ENCODE assay signal across 8 cellular contexts in the genomic region with DNA sequence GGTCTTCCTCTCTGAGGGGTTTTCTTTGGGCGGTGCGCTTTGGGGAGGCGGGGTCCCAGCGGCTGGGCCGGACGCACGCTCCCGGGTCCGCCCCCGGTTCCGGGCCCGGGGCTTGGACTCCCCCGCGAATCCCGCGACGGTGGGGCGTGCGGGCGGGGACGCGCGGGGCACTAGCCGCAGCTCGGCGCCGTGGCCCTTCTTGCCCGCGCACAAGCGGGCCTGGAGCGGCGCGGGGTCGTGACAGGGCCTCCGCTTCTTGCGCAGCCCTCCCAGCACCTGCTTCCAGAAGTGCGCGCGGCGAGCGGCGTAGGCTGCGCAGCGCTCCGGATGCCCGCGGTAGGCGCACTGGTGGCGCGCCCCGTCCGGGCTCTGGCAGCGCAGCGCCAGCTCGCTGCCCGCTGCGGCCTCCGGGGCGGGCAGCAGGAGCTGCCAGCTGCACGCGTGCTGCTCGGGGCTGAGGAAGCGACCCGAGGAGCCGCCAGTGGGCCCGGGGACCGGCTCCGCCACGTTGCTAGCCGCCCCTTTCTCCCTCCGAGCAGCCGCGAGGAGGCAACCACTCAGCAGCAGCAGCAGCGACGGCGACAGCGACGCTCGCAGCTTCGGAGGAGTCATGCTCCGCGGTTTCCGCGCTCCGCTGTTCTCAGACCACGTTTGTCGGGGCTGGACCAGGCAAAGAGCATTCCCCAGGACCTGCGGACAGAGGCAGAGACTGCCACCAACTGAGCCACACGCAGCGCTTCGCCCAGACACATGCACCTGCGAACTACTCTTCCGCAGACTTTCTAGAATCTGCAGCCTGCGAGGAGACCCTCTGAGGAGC. TPM values are rescaled to one million over a fixed set of nuclear protein-coding genes. Genes with fewer than 3 reads are reported as not detected.
DNase-seq lines count a peak whose midpoint lies in the region; ATAC-seq, FAIRE-seq and TF ChIP-seq lines count a peak whose summit lies in the region.

No MANE protein-coding gene starts in this region.

- H2BK5ac ChIP-seq in H9 (ENCODE audit: insufficient read length, low read length), result no peak overlapping the region

- H4K20me1 ChIP-seq in H9 (ENCODE audit: control insufficient read depth, insufficient read depth, insufficient read length), result no peaks in the 10 kb centered on the region

- H3K36me3 ChIP-seq in GM06990 (ENCODE audit: control insufficient read depth, insufficient read depth, low read length) (no peaks in the 10 kb centered on the region), pancreas (no peaks in the 10 kb centered on the region)

- H2BK12ac ChIP-seq in H9 (ENCODE audit: insufficient read length, low read depth, low read length), result no peak overlapping the region

- H3K4me1 ChIP-seq in H9 (ENCODE audit: insufficient read depth, low read length) (no peaks in the 10 kb centered on the region), pancreas (peaks cover 0 to 5% (median 4%) of the 10 kb centered on the region in 3 donors)

- no peak overlapping the region for H2BK15ac ChIP-seq in H9 (ENCODE audit: low read depth, low read length)

- peaks cover 24 to 35% of the 10 kb centered on the region in 2 experiments for H3K4me1 Mint-ChIP-seq in H9
- H3K4me1 Mint-ChIP-seq in type B pancreatic cell (ENCODE audit: unreplicated experiment), result peaks cover 6% of the 10 kb centered on the region

- H4K91ac ChIP-seq in H9 (ENCODE audit: insufficient read length, low read depth, low read length), result no peak overlapping the region

- peak overlapping the region; percentile 2 for H3K18ac ChIP-seq in H9 (ENCODE audit: insufficient read length, low read depth, low read length)

- no peaks in the 10 kb centered on the region for H3K27me3 ChIP-seq in GM06990 (replicated peaks; ENCODE audit: control insufficient read depth, insufficient read depth, low read length)
- H3K27me3 ChIP-seq in H9 (ENCODE audit: insufficient read depth, low read length), result no peaks in the 10 kb centered on the region
- H3K27me3 ChIP-seq in pancreas, result peaks cover 0 to 7% (median 0%) of the 10 kb centered on the region in 4 donors

- no peak overlapping the region for H2BK120ac ChIP-seq in H9 (ENCODE audit: low read depth, low read length, poor library complexity, severe bottlenecking)

- H3K36me3 Mint-ChIP-seq in H9 (ENCODE audit: insufficient read depth in 1 of 3, low read depth in 3 of 3), result peaks cover 21 to 35% (median 28%) of the 10 kb centered on the region in 3 experiments
- H3K36me3 Mint-ChIP-seq in type B pancreatic cell, result peaks cover 9% of the 10 kb centered on the region

- no peak overlapping the region for H3K4ac ChIP-seq in H9 (ENCODE audit: low read depth, low read length)

- H3K27ac Mint-ChIP-seq in H9 (peak overlapping the region; percentile 68 to 95 (median 78)), type B pancreatic cell (peak overlapping the region; percentile 84)

- no peak for FAIRE-seq in pancreas (lab: Jason Lieb, UNC)

- no peaks in the 10 kb centered on the region for H3K27me3 Mint-ChIP-seq in H9 (ENCODE audit: low read depth)
- peaks cover 8% of the 10 kb centered on the region for H3K27me3 Mint-ChIP-seq in type B pancreatic cell

- H3K23ac ChIP-seq in H9 (ENCODE audit: insufficient read length, low read depth, low read length), result no peak overlapping the region

- no peak overlapping the region for H4K8ac ChIP-seq in H9 (replicated peaks; ENCODE audit: insufficient read length, low read depth, low read length)

- H3K4me3 Mint-ChIP-seq in H9 (peak overlapping the region; percentile 88 to 91), type B pancreatic cell (peak overlapping the region; percentile 93)

- no peak overlapping the region for H3K56ac ChIP-seq in H9 (ENCODE audit: insufficient read length, low read depth, low read length)

- H3K4me2 ChIP-seq in H9 (ENCODE audit: insufficient read depth, insufficient read length, low read length), result peak overlapping the region; percentile 87

- no peak overlapping the region for H2AFZ ChIP-seq in H9 (ENCODE audit: low read length)

- no peak overlapping the region for H2AK5ac ChIP-seq in H9 (ENCODE audit: insufficient read length, low read length)

- H3K23me2 ChIP-seq in H9 (ENCODE audit: insufficient read length, low read depth, low read length, poor library complexity, severe bottlenecking), result peaks cover 14% of the 10 kb centered on the region

- H3K9me3 Mint-ChIP-seq in H9 (peaks cover 2 to 8% of the 10 kb centered on the region in 2 experiments; a peak in 2 of 5 replicates), type B pancreatic cell (no peaks in the 10 kb centered on the region)

- peak overlapping the region; percentile 71 for H3K9ac ChIP-seq in H9 (ENCODE audit: extremely low read depth, insufficient read length, low read length)

- intact Hi-C loops in Right ventricle myocardium superior (cut with DNase I) (no loop called here), pancreas (cut with DNase I) (no loop called here)

- H3K27ac ChIP-seq in H9 (ENCODE audit: insufficient read length, low read depth, low read length), result no peak overlapping the region
- peak overlapping the region; percentile 44 to 72 (median 63) for H3K27ac ChIP-seq in pancreas

- H3K14ac ChIP-seq in H9 (ENCODE audit: insufficient read depth, low read length), result peak overlapping the region; percentile 86

- DNase-seq in GM06990 (ENCODE audit: extremely low read depth, insufficient read length) (peak; percentile 86), H9 (peak; percentile 82), LoVo (ENCODE audit: low spot score) (peak; percentile 84), SK-N-DZ (ENCODE audit: low spot score) (peak; percentile 92), Right ventricle myocardium superior (peak; percentile 84), pancreas (peak; percentile 78 to 92 (median 83)), type B pancreatic cell (ENCODE audit: extremely low spot score, unreplicated experiment) (peak; percentile 79)
- DNase-seq in activated naive CD4-positive, alpha-beta T cell treated with anti-CD3 and anti-CD28 coated beads, Interleukin-2, amount 50 U/mL, for 16 hours, result peak; percentile 77

- whole genome bisulfite sequencing in H9 (ENCODE audit: extremely low coverage, insufficient read length, low lambda C conversion rate), result no CpG with 5 or more reads among the region's 94 CpGs
- 0% methylated on average over 61 to 94 of the region's 94 CpGs for WGBS in pancreas, 2 donors

- TF ChIP-seq CTCF in GM06990 (IDR thresholded peaks at IDR 0.05; ENCODE audit: insufficient read depth, low read length, poor library complexity, severe bottlenecking), result peak; percentile 75
- peak; percentile 56 for TF ChIP-seq CTCF in H9 (conservative IDR thresholded peaks at IDR 0.05)
- peak in 3 of 4 donors; percentile 15 to 33 (median 24) for TF ChIP-seq CTCF in pancreas (IDR thresholded peaks at IDR 0.05)
- peak; percentile 58 for TF ChIP-seq CTCF in type B pancreatic cell (conservative IDR thresholded peaks at IDR 0.05)

- no peaks in the 10 kb centered on the region for H3K79me1 ChIP-seq in H9 (ENCODE audit: insufficient read depth, low read depth, low read length, poor library complexity, severe bottlenecking)

- ATAC-seq in Right ventricle myocardium superior (ENCODE audit: poor library complexity) (peak; percentile 97), pancreas (peak; percentile 96 to 97 (median 96))

- no peaks in the 10 kb centered on the region for H3K9me3 ChIP-seq in H9 (ENCODE audit: control insufficient read depth, low read depth, low read length)
- no peaks in the 10 kb centered on the region for H3K9me3 ChIP-seq in pancreas

- H3K79me2 ChIP-seq in H9 (ENCODE audit: insufficient read depth, low read length), result peaks cover 4% of the 10 kb centered on the region; the same call in 1 of the 2 replicates

- no peak overlapping the region for H3T11ph ChIP-seq in H9 (ENCODE audit: low read length)

- H4K5ac ChIP-seq in H9 (ENCODE audit: insufficient read length, low read depth, low read length), result no peak overlapping the region

- H3K4me3 ChIP-seq in GM06990 (replicated peaks; ENCODE audit: low read depth, low read length) (peak overlapping the region; percentile 70), pancreas (peak overlapping the region; percentile 86 to 93 (median 89))

- no peak overlapping the region for H2BK20ac ChIP-seq in H9 (ENCODE audit: low read depth, low read length, poor library complexity, severe bottlenecking)

RNA-seq across cellular contexts. Expression of gene FGFBP3, which starts 0.7 kb away (rescaled TPM):
- total RNA-seq in H9 (2021), result 49.0 and 49.3 TPM in 2 replicates
- 3.7 and 5.6 TPM in 2 replicates for polyA plus RNA-seq in SK-N-DZ (2014; cell fraction: cytosol; rRNA removed)
- polyA plus RNA-seq in SK-N-DZ (2014; cell fraction: nucleus; rRNA removed), result 6.2 TPM in 2 replicates
- total RNA-seq in Right ventricle myocardium superior, result 0.22 TPM
- 1 to 10 TPM in 3 of 6 donors, under 1 TPM in 3; 0.72 to 1.4 (median 0.96) TPM for total RNA-seq in pancreas
- polyA plus RNA-seq in pancreas, result 1 to 10 TPM; 1.1 to 1.9 TPM
- total RNA-seq in type B pancreatic cell (ENCODE audit: low replicate concordance), result 4.5 and 9.6 TPM in 2 replicates

RNA-seq across cellular contexts. Expression of gene BTAF1, which starts 15.0 kb away (rescaled TPM):
- 42.5 and 45.2 TPM in 2 replicates for total RNA-seq in H9 (2021)
- polyA plus RNA-seq in SK-N-DZ (2014; cell fraction: cytosol; rRNA removed), result 32.9 and 45.5 TPM in 2 replicates
- 387 and 444 TPM in 2 replicates for polyA plus RNA-seq in SK-N-DZ (2014; cell fraction: nucleus; rRNA removed)
- 9.9 TPM for total RNA-seq in Right ventricle myocardium superior
- 10 to 100 TPM in 5 of 6 donors, 1 to 10 TPM in 1; 7.2 to 16.4 (median 12.7) TPM for total RNA-seq in pancreas
- polyA plus RNA-seq in pancreas, result 10 to 100 TPM in 1 of 2 donors, 1 to 10 TPM in 1; 5.5 to 13.5 TPM
- total RNA-seq in type B pancreatic cell (ENCODE audit: low replicate concordance), result 33.2 and 34.7 TPM in 2 replicates

Comparison
In these comparisons a context has a peak if more than half of its experiments do, and no peak if none do; other contexts are left out.
1. CTCF ChIP-seq: peak in every context shown above with its lines; median percentile 75 in GM06990; 58 in type B pancreatic cell; 56 in H9; 24 in pancreas.